Comparison of ENCODE assay signal across 16 cellular contexts in the genomic region with DNA sequence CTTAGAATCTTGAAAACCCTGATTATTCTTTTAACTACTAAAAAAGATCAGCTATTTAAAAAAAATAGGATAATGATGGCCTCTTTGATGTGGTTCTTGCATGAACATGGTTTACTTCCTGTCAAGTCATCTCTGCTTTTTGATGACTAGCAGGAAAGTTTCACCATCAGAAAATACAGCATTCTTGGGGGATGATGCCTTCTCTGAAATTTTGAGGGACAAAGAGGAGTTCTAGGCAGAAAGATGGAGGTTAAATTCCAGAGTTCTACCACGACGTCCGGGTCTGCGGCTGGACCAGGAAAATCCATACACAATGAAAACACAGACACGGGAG.
DNase-seq lines count a peak whose midpoint lies in the region; ATAC-seq and FAIRE-seq lines count a peak whose summit lies in the region.
"Had no signal": no experiment of that assay in that cellular context is flagged by ENCODE, and none has a peak within 500 bp of the region (broad histone marks: within the 10 kb centered on the region; RNA-seq: fewer than 3 reads in every experiment).

No MANE protein-coding gene starts in this region.

- H3K4me1 ChIP-seq in mesodermal cell (ENCODE audit: control insufficient read depth, insufficient read depth, low read length, poor library complexity, severe bottlenecking): peaks cover 11% of the 10 kb centered on the region
- H3K4me1 ChIP-seq: adrenal gland had no signal

- peaks cover 18% of the 10 kb centered on the region for H3K4me1 Mint-ChIP-seq in activated T-helper 2 cell treated with anti-CD3 and anti-CD28 coated beads, Interferon-gamma antibody, Interleukin-2, Interleukin-4, amounts not matched to agents 10 μg/mL and 5 μg/mL and 100 μg/mL, durations not matched to agents 14 hours and 24 hours and 36 hours (ENCODE audit: low read depth)

- H3K36me3 Mint-ChIP-seq in activated T-helper 2 cell treated with anti-CD3 and anti-CD28 coated beads, Interferon-gamma antibody, Interleukin-2, Interleukin-4, amounts not matched to agents 10 μg/mL and 5 μg/mL and 100 μg/mL, durations not matched to agents 14 hours and 24 hours and 36 hours (ENCODE audit: low read depth): no peaks in the 10 kb centered on the region

- H3K4me3 ChIP-seq in mesodermal cell (ENCODE audit: extremely low read depth, insufficient read depth, low read length, poor library complexity, severe bottlenecking): no peak overlapping the region
- H3K4me3 ChIP-seq: adrenal gland had no signal

- no peak for FAIRE-seq in GM19239 (lab: Jason Lieb, UNC)
- FAIRE-seq: A204.1, GM18507 had no signal

- H3K4me3 Mint-ChIP-seq in activated T-helper 2 cell treated with anti-CD3 and anti-CD28 coated beads, Interferon-gamma antibody, Interleukin-2, Interleukin-4, amounts not matched to agents 10 μg/mL and 5 μg/mL and 100 μg/mL, durations not matched to agents 14 hours and 24 hours and 36 hours (ENCODE audit: low read depth): no peak overlapping the region

- no peaks in the 10 kb centered on the region for H3K36me3 ChIP-seq in mesodermal cell (ENCODE audit: control insufficient read depth, insufficient read depth, low read length)
- H3K36me3 ChIP-seq: adrenal gland had no signal

- no peak for DNase-seq in activated CD4-positive, CD25-positive, alpha-beta regulatory T cell treated with anti-CD3 and anti-CD28 coated beads, Interleukin-2, amount 50 U/mL, for 72 hours
- DNase-seq in M059J (ENCODE audit: low read depth) (peak; percentile 55), GM19239 (ENCODE audit: insufficient read length, low spot score) (no peak), DMS 273 treated with DMSO at 0.1 percent for 48 hours (lab: John Stamatoyannopoulos, UW) (no peak)
- no peak for DNase-seq in activated T-helper 2 cell treated with anti-CD3 and anti-CD28 coated beads, Interferon-gamma antibody, Interleukin-2, Interleukin-4, amounts not matched to agents 10 μg/mL and 5 μg/mL and 100 μg/mL, durations not matched to agents 14 hours and 24 hours and 36 hours (ENCODE audit: low spot score)
- DNase-seq: activated CD4-positive, CD25-positive, alpha-beta regulatory T cell; adrenal gland; midbrain; NCI-H524; SHP77 treated with DMSO at 0.1 percent for 48 hours; stimulated activated CD4-positive, alpha-beta T cell treated with anti-CD3 and anti-CD28 coated beads, Interleukin-4, amount 100 ng/mL, for 4 hours had no signal

- intact Hi-C loops in activated T-helper 2 cell treated with anti-CD3 and anti-CD28 coated beads, Interferon-gamma antibody, Interleukin-2, Interleukin-4, amounts not matched to agents 10 μg/mL and 5 μg/mL and 100 μg/mL, durations not matched to agents 14 hours and 24 hours and 36 hours (cut with micrococcal nuclease): loop anchor here (2.0 kb wide), 1 partner anchor 25 kb away; no protein-coding TSS in a partner anchor

- peak overlapping the region; percentile 34 for H3K27ac Mint-ChIP-seq in activated T-helper 2 cell treated with anti-CD3 and anti-CD28 coated beads, Interferon-gamma antibody, Interleukin-2, Interleukin-4, amounts not matched to agents 10 μg/mL and 5 μg/mL and 100 μg/mL, durations not matched to agents 14 hours and 24 hours and 36 hours

- peak overlapping the region; percentile 68 for H3K27ac ChIP-seq in mesodermal cell (ENCODE audit: low read depth, low read length, severe bottlenecking)
- H3K27ac ChIP-seq: adrenal gland had no signal

- H3K9me3 Mint-ChIP-seq in activated T-helper 2 cell treated with anti-CD3 and anti-CD28 coated beads, Interferon-gamma antibody, Interleukin-2, Interleukin-4, amounts not matched to agents 10 μg/mL and 5 μg/mL and 100 μg/mL, durations not matched to agents 14 hours and 24 hours and 36 hours: peaks cover 14% of the 10 kb centered on the region

- peaks cover 7% of the 10 kb centered on the region for H3K27me3 Mint-ChIP-seq in activated T-helper 2 cell treated with anti-CD3 and anti-CD28 coated beads, Interferon-gamma antibody, Interleukin-2, Interleukin-4, amounts not matched to agents 10 μg/mL and 5 μg/mL and 100 μg/mL, durations not matched to agents 14 hours and 24 hours and 36 hours (ENCODE audit: low read depth)

- no CpG with 5 or more reads among the region's 5 CpGs for WGBS in mesodermal cell (ENCODE audit: insufficient coverage in 2 of 2), 2 experiments

- no peaks in the 10 kb centered on the region for H3K9me3 ChIP-seq in mesodermal cell (ENCODE audit: control insufficient read depth, low read length)
- H3K9me3 ChIP-seq: adrenal gland had no signal

- ATAC-seq in activated CD4-positive, CD25-positive, alpha-beta regulatory T cell treated with anti-CD3 and anti-CD28 coated beads, Interleukin-2, amount 50 U/mL, for 24 hours: peak; percentile 83 to 92
- no peak for ATAC-seq in HG02970 (IDR thresholded peaks at IDR 0.05; ENCODE audit: low FRiP score, unreplicated experiment)
